ENCODE assay signal across 22 cellular contexts in the genomic region with DNA sequence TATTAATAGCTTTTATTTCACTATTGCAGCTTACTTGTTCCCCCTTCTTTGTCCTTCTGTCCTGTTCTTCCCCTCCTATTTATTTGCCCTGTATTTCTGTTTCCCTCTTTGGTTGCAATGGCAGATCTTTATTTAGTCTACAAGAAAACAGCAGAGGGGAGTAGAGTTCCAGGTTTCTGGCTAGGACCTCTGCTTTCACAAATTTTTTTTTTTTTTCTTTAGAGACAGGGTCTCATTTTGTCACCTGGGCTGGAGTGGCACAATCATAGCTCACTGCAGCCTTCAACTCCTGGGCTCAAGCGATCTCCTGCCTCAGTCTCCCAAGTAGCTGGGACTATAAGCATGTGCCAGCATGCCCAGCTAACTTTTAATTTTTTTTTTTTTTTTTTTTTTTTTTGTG.
DNase-seq lines count a peak whose midpoint lies in the region; ATAC-seq and TF ChIP-seq lines count a peak whose summit lies in the region.
"Had no signal": no experiment of that assay in that cellular context is flagged by ENCODE, and none has a peak within 500 bp of the region (broad histone marks: within the 10 kb centered on the region; RNA-seq: fewer than 3 reads in every experiment).

No MANE protein-coding gene starts in this region.

- DNase-seq in HEK293T (ENCODE audit: extremely low spot score) (no peak), Panc1 (ENCODE audit: low read depth, low spot score) (no peak), endodermal cell (no peak), progenitor cell of endocrine pancreas (ENCODE audit: low spot score, unreplicated experiment) (no peak), GF-D8 (lab: John Stamatoyannopoulos, UW) (no peak), NCI-H524 (lab: John Stamatoyannopoulos, UW) (no peak)
- DNase-seq in activated CD8-positive, alpha-beta memory T cell treated with anti-CD3 and anti-CD28 coated beads, Interleukin-2, amount 50 U/mL, for 4 hours: no peak
- DNase-seq: activated CD4-positive, alpha-beta T cell treated with anti-CD3 and anti-CD28 coated beads for 48 hours; COR-L47; DND-41; effector memory CD8-positive, alpha-beta T cell; esophagus squamous epithelium; NCI-H774; retina; thyroid gland had no signal

- no peaks in the 10 kb centered on the region for H3K36me3 ChIP-seq in Panc1 (ENCODE audit: control insufficient read depth, insufficient read depth, low read length)
- no peaks in the 10 kb centered on the region for H3K36me3 ChIP-seq in endodermal cell (ENCODE audit: control insufficient read depth, insufficient read depth, low read length)
- H3K36me3 ChIP-seq: esophagus squamous epithelium, thyroid gland had no signal

- H3K9me3 ChIP-seq in Panc1 (ENCODE audit: control insufficient read depth, insufficient read depth, low read depth, low read length): no peaks in the 10 kb centered on the region
- H3K9me3 ChIP-seq in endodermal cell (ENCODE audit: control insufficient read depth, low read length): no peaks in the 10 kb centered on the region
- H3K9me3 ChIP-seq: esophagus squamous epithelium, thyroid gland had no signal

- in situ Hi-C loops in Panc1 (cut with HindIII; ENCODE audit: low pct_unique_long_range_greater_than_20kb, low sequenced_read_pairs): no loop called here

- TF ChIP-seq CTCF in Panc1 (IDR thresholded peaks at IDR 0.05) (peak; percentile 21; the same call in 1 of the 2 replicates), endodermal cell (conservative IDR thresholded peaks at IDR 0.05) (peak; percentile 64), progenitor cell of endocrine pancreas (IDR thresholded peaks at IDR 0.05; ENCODE audit: unreplicated experiment) (peak; percentile 32)

- H3K4me3 ChIP-seq in Panc1 (ENCODE audit: low read depth in 2 of 2, low read length in 2 of 2): no peak overlapping the region
- H3K4me3 ChIP-seq in endodermal cell (ENCODE audit: low read length): no peak overlapping the region
- H3K4me3 ChIP-seq: esophagus squamous epithelium, lung, thyroid gland had no signal

- intact Hi-C loops in Panc1 (cut with micrococcal nuclease; ENCODE audit: unreplicated experiment): no loop called here

- H3K4me1 Mint-ChIP-seq in endodermal cell (peaks cover 6% of the 10 kb centered on the region), progenitor cell of endocrine pancreas (ENCODE audit: low read depth) (peaks cover 2% of the 10 kb centered on the region)
- H3K4me1 Mint-ChIP-seq: activated T-helper 17 cell treated with anti-CD3 and anti-CD28 coated beads, Interleukin-2, amount 50 U/mL, for 72 hours had no signal

- no peaks in the 10 kb centered on the region for H3K4me1 ChIP-seq in Panc1 (ENCODE audit: control insufficient read depth, insufficient read depth, low read length)
- no peaks in the 10 kb centered on the region for H3K4me1 ChIP-seq in endodermal cell (ENCODE audit: control insufficient read depth, insufficient read depth, low read length)
- H3K4me1 ChIP-seq: esophagus squamous epithelium, thyroid gland had no signal

- no peak for ATAC-seq in Panc1
- no peak for ATAC-seq in GM21723 (IDR thresholded peaks at IDR 0.05; ENCODE audit: unreplicated experiment)
- ATAC-seq: activated T-helper 17 cell treated with anti-CD3 and anti-CD28 coated beads, Interleukin-2, amount 50 U/mL, for 72 hours; effector memory CD8-positive, alpha-beta T cell had no signal

- H3K27me3 ChIP-seq in Panc1 (ENCODE audit: control insufficient read depth, insufficient read depth, low read length) (peaks cover 8% of the 10 kb centered on the region; the same call in 1 of the 2 replicates), endodermal cell (ENCODE audit: control insufficient read depth, insufficient read depth, low read length, poor library complexity, severe bottlenecking) (peaks cover 4% of the 10 kb centered on the region)
- H3K27me3 ChIP-seq: thyroid gland had no signal

- no peak overlapping the region for H3K9ac ChIP-seq in endodermal cell (ENCODE audit: extremely low read depth, low read length, poor library complexity, severe bottlenecking)

- WGBS in endodermal cell (ENCODE audit: insufficient coverage in 1 of 2, insufficient read length in 1 of 2), 2 experiments: 81 to 100% methylated on average over 1 of the region's 1 CpG

- no peak overlapping the region for H3K4me3 Mint-ChIP-seq in endodermal cell
- H3K4me3 Mint-ChIP-seq in progenitor cell of endocrine pancreas (ENCODE audit: low read depth): no peak overlapping the region
- H3K4me3 Mint-ChIP-seq: activated naive CD8-positive, alpha-beta T cell; activated T-helper 17 cell treated with anti-CD3 and anti-CD28 coated beads, Interleukin-2, amount 50 U/mL, for 72 hours; effector memory CD8-positive, alpha-beta T cell; IgD-negative memory B cell; stimulated activated naive CD8-positive, alpha-beta T cell treated with anti-CD3 and anti-CD28 coated beads, Interleukin-15, Interleukin-2, amounts not matched to agents 100 ng/mL and 50 ng/mL, for 24 hours; T-helper 1 cell treated with Interleukin-12 subunit alpha and Interleukin-12 subunit beta and Interleukin-4 antibody, amounts not matched to agents 30 μg/mL and 1 μg/mL, for 36 hours had no signal

- BruUV-seq in Panc1 (replicated peaks; lab: Mats Ljungman, UMichigan): no TSS peak

- CTCF ChIA-PET in HEK293T (lab: Yijun Ruan, JAX) (interaction anchor here (0.6 kb wide), 4 partner anchors 9 to 959 kb away, joined by 3 to 11 read pairs (median 4); no protein-coding TSS in a partner anchor), Panc1 (lab: Charles Lee) (interaction anchor here (0.6 kb wide), 1 partner anchor 45 kb away, joined by 5 read pairs; no protein-coding TSS in a partner anchor)

- no peaks in the 10 kb centered on the region for H3K36me3 Mint-ChIP-seq in endodermal cell (ENCODE audit: low read depth)
- no peaks in the 10 kb centered on the region for H3K36me3 Mint-ChIP-seq in progenitor cell of endocrine pancreas (ENCODE audit: insufficient read depth)

- H3K27ac Mint-ChIP-seq in endodermal cell: no peak overlapping the region
- H3K27ac Mint-ChIP-seq in progenitor cell of endocrine pancreas: no peak overlapping the region
- H3K27ac Mint-ChIP-seq: activated naive CD8-positive, alpha-beta T cell; activated T-helper 17 cell treated with anti-CD3 and anti-CD28 coated beads, Interleukin-2, amount 50 U/mL, for 72 hours; effector memory CD8-positive, alpha-beta T cell; IgD-negative memory B cell; stimulated activated naive CD8-positive, alpha-beta T cell treated with anti-CD3 and anti-CD28 coated beads, Interleukin-15, Interleukin-2, amounts not matched to agents 100 ng/mL and 50 ng/mL, for 24 hours; T-helper 1 cell treated with Interleukin-12 subunit alpha and Interleukin-12 subunit beta and Interleukin-4 antibody, amounts not matched to agents 30 μg/mL and 1 μg/mL, for 36 hours had no signal

- H3K9me3 Mint-ChIP-seq in endodermal cell: no peaks in the 10 kb centered on the region
- H3K9me3 Mint-ChIP-seq in progenitor cell of endocrine pancreas (ENCODE audit: low read depth): no peaks in the 10 kb centered on the region
- H3K9me3 Mint-ChIP-seq: activated T-helper 17 cell treated with anti-CD3 and anti-CD28 coated beads, Interleukin-2, amount 50 U/mL, for 72 hours; effector memory CD8-positive, alpha-beta T cell; stimulated activated naive CD8-positive, alpha-beta T cell treated with anti-CD3 and anti-CD28 coated beads, Interleukin-15, Interleukin-2, amounts not matched to agents 100 ng/mL and 50 ng/mL, for 24 hours; T-helper 1 cell treated with Interleukin-12 subunit alpha and Interleukin-12 subunit beta and Interleukin-4 antibody, amounts not matched to agents 30 μg/mL and 1 μg/mL, for 36 hours had no signal

- H3K27me3 Mint-ChIP-seq in endodermal cell (ENCODE audit: insufficient read depth) (peaks cover 23% of the 10 kb centered on the region), progenitor cell of endocrine pancreas (peaks cover 21% of the 10 kb centered on the region)

- POLR2A ChIA-PET in HEK293T (lab: Yijun Ruan, JAX) (no interaction called here), Panc1 (lab: Charles Lee) (no interaction called here)

- H3K27ac ChIP-seq in Panc1 (ENCODE audit: low read length): no peak overlapping the region
- H3K27ac ChIP-seq in endodermal cell (ENCODE audit: low read depth, low read length): no peak overlapping the region
- H3K27ac ChIP-seq: esophagus squamous epithelium, thyroid gland had no signal

TF ChIP-seq in HEK293T, 16 proteins besides CTCF, POLR2A, EP300 and RAD21:
- no peak for TF ChIP-seq ELF4 (IDR thresholded peaks at IDR 0.05)
- TF ChIP-seq ZNF384 (IDR thresholded peaks at IDR 0.05): peak; percentile 83
- TF ChIP-seq SP1 (IDR thresholded peaks at IDR 0.05): no peak
TF ChIP-seq in HEK293T: peak in this region for 1.
